Comparison of ENCODE assay signal across 11 cellular contexts in genomic region chr19:2867025-2867991, GRCh38. TPM values are rescaled to one million over a fixed set of nuclear protein-coding genes. Genes with fewer than 3 reads are reported as not detected.
DNase-seq lines count a peak whose midpoint lies in the region; ATAC-seq and TF ChIP-seq lines count a peak whose summit lies in the region.
"Had no signal": no experiment of that assay in that cellular context is flagged by ENCODE, and none has a peak within 500 bp of the region (broad histone marks: within the 10 kb centered on the region; RNA-seq: fewer than 3 reads in every experiment).

ZNF556 (plus strand) TSS chr19:2867335; CDS start chr19:2867422, 87 bp downstream.

- no peak for TF ChIP-seq CTCF in MM.1S (IDR thresholded peaks at IDR 0.05; ENCODE audit: low read length)

- H3K36me3 ChIP-seq in MM.1S (replicated peaks; ENCODE audit: insufficient read depth, low read length) (no peaks in the 10 kb centered on the region), SJSA1 (no peaks in the 10 kb centered on the region)

- no peaks in the 10 kb centered on the region for H4K20me1 ChIP-seq in MM.1S (ENCODE audit: insufficient read depth, low read length)

- intact Hi-C loops in activated CD4-positive, alpha-beta T cell treated with anti-CD3 and anti-CD28 coated beads, Interleukin-2, amount 10 ng/mL, durations not matched to agents 24 days and 14 days (cut with micrococcal nuclease): no loop called here

- peaks cover 2% of the 10 kb centered on the region for H3K9me3 Mint-ChIP-seq in memory B cell
- peaks cover 12% of the 10 kb centered on the region for H3K9me3 Mint-ChIP-seq in activated CD4-positive, alpha-beta T cell treated with anti-CD3 and anti-CD28 coated beads, Interleukin-2, amount 10 ng/mL, durations not matched to agents 24 days and 14 days

- no peaks in the 10 kb centered on the region for H3K4me1 ChIP-seq in MM.1S (ENCODE audit: low read length)
- no peaks in the 10 kb centered on the region for H3K4me1 ChIP-seq in SJSA1 (replicated peaks)

- no peaks in the 10 kb centered on the region for H3K79me2 ChIP-seq in MM.1S (ENCODE audit: low read length)

- H3K27me3 Mint-ChIP-seq in memory B cell: peaks cover 14% of the 10 kb centered on the region
- H3K27me3 Mint-ChIP-seq in activated CD4-positive, alpha-beta T cell treated with anti-CD3 and anti-CD28 coated beads, Interleukin-2, amount 10 ng/mL, durations not matched to agents 24 days and 14 days: no peaks in the 10 kb centered on the region

- H3K4me3 ChIP-seq in MM.1S (ENCODE audit: low read length): peak within 1 kb of the TSS; percentile 37
- H3K4me3 ChIP-seq in SJSA1: peak within 1 kb of the TSS; percentile 35

- H3K4me2 ChIP-seq in MM.1S (ENCODE audit: low read depth, low read length): peak within 1 kb of the TSS; percentile 38; the same call in 1 of the 2 replicates

- H3K9ac ChIP-seq in MM.1S (ENCODE audit: low read length): no peak within 1 kb of the TSS

- peak within 1 kb of the TSS; percentile 33 for H2AFZ ChIP-seq in MM.1S (ENCODE audit: low read length)

- DNase-seq in Daoy (ENCODE audit: low read depth) (peak; percentile 69), MM.1S (peak; percentile 75), SJSA1 (ENCODE audit: low read depth in 1 of 2, low spot score in 2 of 2) (peak; percentile 49 to 53), memory B cell (ENCODE audit: low spot score in 2 of 2) (no peak), activated T-cell treated with anti-CD3 and anti-CD28 coated beads for 4 hours (no peak)
- DNase-seq in activated CD4-positive, alpha-beta T cell treated with anti-CD3 and anti-CD28 coated beads, Interleukin-2, amount 10 ng/mL, durations not matched to agents 24 days and 14 days: no peak
- DNase-seq: activated CD8-positive, alpha-beta memory T cell treated with anti-CD3 and anti-CD28 coated beads for 24 hours; naive thymus-derived CD4-positive, alpha-beta T cell had no signal

- H3K4me3 Mint-ChIP-seq in memory B cell: no peak within 1 kb of the TSS
- H3K4me3 Mint-ChIP-seq in activated CD4-positive, alpha-beta T cell treated with anti-CD3 and anti-CD28 coated beads, Interleukin-2, amount 10 ng/mL, durations not matched to agents 24 days and 14 days: no peak within 1 kb of the TSS
- H3K4me3 Mint-ChIP-seq: naive thymus-derived CD4-positive, alpha-beta T cell had no signal

- H3K27ac ChIP-seq in MM.1S (ENCODE audit: low read length) (no peak within 1 kb of the TSS), SJSA1 (no peak within 1 kb of the TSS)

- H3F3A ChIP-seq in MM.1S (ENCODE audit: insufficient read depth, low read length): no peaks in the 10 kb centered on the region

- peaks cover 46% of the 10 kb centered on the region for H3K27me3 ChIP-seq in MM.1S (replicated peaks; ENCODE audit: insufficient read depth, low read length)
- no peaks in the 10 kb centered on the region for H3K27me3 ChIP-seq in SJSA1 (replicated peaks)
- H3K27me3 ChIP-seq: dorsolateral prefrontal cortex had no signal

- H3K27ac Mint-ChIP-seq in memory B cell: no peak within 1 kb of the TSS
- no peak within 1 kb of the TSS for H3K27ac Mint-ChIP-seq in activated CD4-positive, alpha-beta T cell treated with anti-CD3 and anti-CD28 coated beads, Interleukin-2, amount 10 ng/mL, durations not matched to agents 24 days and 14 days
- H3K27ac Mint-ChIP-seq: naive thymus-derived CD4-positive, alpha-beta T cell had no signal

- H3K9me3 ChIP-seq in MM.1S (replicated peaks; ENCODE audit: insufficient read depth, low read length) (no peaks in the 10 kb centered on the region), SJSA1 (replicated peaks) (0 out of 2 replicates have a peak, but pooled peaks cover 7% of the 10 kb centered on the region)

- peak; percentile 21 for ATAC-seq in memory B cell (ENCODE audit: low read depth)
- no peak for ATAC-seq in HG03521 (IDR thresholded peaks at IDR 0.05; ENCODE audit: unreplicated experiment)
- ATAC-seq in GM21529 (IDR thresholded peaks at IDR 0.05; ENCODE audit: unreplicated experiment): no peak
- ATAC-seq: naive thymus-derived CD4-positive, alpha-beta T cell had no signal

- H3K4me1 Mint-ChIP-seq in memory B cell: peaks cover 8% of the 10 kb centered on the region
- H3K4me1 Mint-ChIP-seq in activated CD4-positive, alpha-beta T cell treated with anti-CD3 and anti-CD28 coated beads, Interleukin-2, amount 10 ng/mL, durations not matched to agents 24 days and 14 days: no peaks in the 10 kb centered on the region

- no peaks in the 10 kb centered on the region for H3K36me3 Mint-ChIP-seq in memory B cell
- no peaks in the 10 kb centered on the region for H3K36me3 Mint-ChIP-seq in activated CD4-positive, alpha-beta T cell treated with anti-CD3 and anti-CD28 coated beads, Interleukin-2, amount 10 ng/mL, durations not matched to agents 24 days and 14 days (ENCODE audit: low read depth)

- H3K9me2 ChIP-seq in MM.1S (replicated peaks; ENCODE audit: insufficient read depth, low read length): no peaks in the 10 kb centered on the region

RNA-seq across cellular contexts. Expression of gene ZNF556, which starts in this region (rescaled TPM):
- total RNA-seq in Daoy (2014; rRNA removed; shearing (Covaris generic)): under 0.01 and 0.09 TPM in 2 replicates
- total RNA-seq in SJSA1 (2014; rRNA removed; shearing (Covaris generic)): 0.08 and 0.09 TPM in 2 replicates
- not detected in 2 replicates for total RNA-seq in activated CD4-positive, alpha-beta T cell treated with anti-CD3 and anti-CD28 coated beads, Interleukin-2, amount 10 ng/mL, durations not matched to agents 24 days and 14 days
- total RNA-seq: naive thymus-derived CD4-positive, alpha-beta T cell had no signal

Comparison
In these comparisons a context has a peak if more than half of its experiments do, and no peak if none do; other contexts are left out.
1. Peak in DNase-seq in Daoy; RNA of the gene not detected or under 1 TPM.
2. Peak in DNase-seq and H3K4me3 ChIP-seq in SJSA1; RNA of the gene not detected or under 1 TPM.